8 cellular contexts compared by ENCODE assay signal in the genomic region with DNA sequence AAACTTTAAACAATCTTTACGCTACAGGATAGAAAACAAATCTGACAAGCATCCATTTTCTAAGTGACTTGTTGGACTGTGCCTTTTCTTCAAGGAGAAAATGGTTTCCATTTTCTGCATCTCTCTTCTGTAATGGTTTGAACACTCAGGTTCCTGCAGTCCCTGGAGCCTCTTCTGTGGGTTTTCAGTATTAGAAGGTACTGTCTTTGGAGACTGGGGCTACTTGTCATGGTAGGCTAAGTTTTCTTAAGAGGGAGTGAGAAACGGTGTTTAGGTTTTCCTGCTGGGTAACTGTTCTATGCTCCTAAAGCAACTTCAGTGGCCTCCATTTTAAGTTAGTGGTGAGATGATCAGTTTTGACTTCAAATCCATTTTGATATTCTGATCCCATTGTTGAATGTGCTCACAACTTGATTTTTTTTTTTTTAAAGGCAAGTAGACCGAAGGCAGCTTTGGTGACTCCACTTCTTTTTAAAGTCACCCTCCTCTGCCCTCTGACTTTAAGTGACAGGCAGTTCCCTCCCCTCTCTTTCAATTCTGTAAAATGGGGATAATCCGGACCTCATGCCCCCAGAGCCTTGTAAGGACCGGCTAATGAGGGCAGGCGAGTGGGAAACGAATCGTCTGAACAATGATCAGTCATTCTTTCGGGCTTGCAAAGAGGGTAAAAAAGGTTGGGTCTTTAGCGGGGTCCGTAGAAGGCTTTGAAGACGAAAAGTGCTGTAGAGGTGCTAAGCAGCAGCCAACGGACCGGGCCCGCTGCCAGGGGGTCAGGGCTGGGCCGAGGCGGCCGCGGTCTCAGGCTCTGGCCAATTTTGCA.
DNase-seq lines count a peak whose midpoint lies in the region; ATAC-seq and TF ChIP-seq lines count a peak whose summit lies in the region.

No MANE protein-coding gene starts in this region.

- H3K36me3 Mint-ChIP-seq in nephron (ENCODE audit: low read depth), result no peaks in the 10 kb centered on the region

- TF ChIP-seq CTCF in DND-41 (IDR thresholded peaks at IDR 0.05; ENCODE audit: borderline replicate concordance, extremely low read depth, low read length, poor library complexity, severe bottlenecking), result no peak
- no peak for TF ChIP-seq CTCF in nephron (IDR thresholded peaks at IDR 0.05; ENCODE audit: unreplicated experiment in 3 of 3)

- H3K27ac ChIP-seq in DND-41 (ENCODE audit: low read length) (peak overlapping the region; percentile 98), cingulate gyrus (ENCODE audit: low read depth, low read length) (peak overlapping the region; percentile 89)

- H3K27me3 Mint-ChIP-seq in nephron (ENCODE audit: low read depth), result no peaks in the 10 kb centered on the region

- no peaks in the 10 kb centered on the region for H3K9me3 ChIP-seq in DND-41 (ENCODE audit: insufficient read depth, low read length, severe bottlenecking)

- peaks cover 21% of the 10 kb centered on the region for H4K20me1 ChIP-seq in DND-41 (ENCODE audit: insufficient read depth, low read length)

- H2AFZ ChIP-seq in DND-41 (ENCODE audit: low read depth, low read length), result peak overlapping the region; percentile 66

- H3K9ac ChIP-seq in DND-41 (ENCODE audit: low read depth, low read length), result peak overlapping the region; percentile 89

- no peaks in the 10 kb centered on the region for H3K27me3 ChIP-seq in DND-41 (ENCODE audit: insufficient read depth, low read length, poor library complexity)

- H3K4me1 ChIP-seq in DND-41 (ENCODE audit: insufficient read depth, low read length), result peaks cover 42% of the 10 kb centered on the region

- H3K9me3 Mint-ChIP-seq in nephron, result no peaks in the 10 kb centered on the region

- DNase-seq in DND-41, result peak; percentile 33
- DNase-seq in NAMALWA (ENCODE audit: low spot score), result peak; percentile 65
- DNase-seq in COLO829 (ENCODE audit: low spot score), result no peak
- DNase-seq in Ammon's horn (ENCODE audit: low spot score), result no peak
- DNase-seq in AG20443 (ENCODE audit: low spot score), result no peak

- H3K36me3 ChIP-seq in DND-41 (ENCODE audit: insufficient read depth, low read length), result peaks cover 19% of the 10 kb centered on the region

- H3K4me3 ChIP-seq in DND-41 (ENCODE audit: low read depth in 1 of 2, low read length in 2 of 2), result peak overlapping the region; percentile 49 to 81

- peak overlapping the region; percentile 83 to 93 (median 88) for H3K4me3 Mint-ChIP-seq in nephron

- peaks cover 41% of the 10 kb centered on the region for H3K4me1 Mint-ChIP-seq in nephron

- H3K4me2 ChIP-seq in DND-41 (ENCODE audit: insufficient read depth, low read length), result peak overlapping the region; percentile 73

- ATAC-seq in DND-41 (ENCODE audit: insufficient read depth, low read depth) (no peak), HG03432 (IDR thresholded peaks at IDR 0.05; ENCODE audit: unreplicated experiment) (no peak)

- peak overlapping the region; percentile 99 to 100 (median 100) for H3K27ac Mint-ChIP-seq in nephron

- peaks cover 59% of the 10 kb centered on the region for H3K79me2 ChIP-seq in DND-41 (ENCODE audit: insufficient read depth, low read length)

Comparison
In these comparisons a context has a peak if more than half of its experiments do, and no peak if none do; other contexts are left out.
1. DNase-seq: peak in DND-41 (single experiment) and NAMALWA (single experiment); none in COLO829 (single experiment), Ammon's horn (single experiment) and AG20443 (single experiment).